ENCODE assay signal across 1 cellular context in the genomic region with DNA sequence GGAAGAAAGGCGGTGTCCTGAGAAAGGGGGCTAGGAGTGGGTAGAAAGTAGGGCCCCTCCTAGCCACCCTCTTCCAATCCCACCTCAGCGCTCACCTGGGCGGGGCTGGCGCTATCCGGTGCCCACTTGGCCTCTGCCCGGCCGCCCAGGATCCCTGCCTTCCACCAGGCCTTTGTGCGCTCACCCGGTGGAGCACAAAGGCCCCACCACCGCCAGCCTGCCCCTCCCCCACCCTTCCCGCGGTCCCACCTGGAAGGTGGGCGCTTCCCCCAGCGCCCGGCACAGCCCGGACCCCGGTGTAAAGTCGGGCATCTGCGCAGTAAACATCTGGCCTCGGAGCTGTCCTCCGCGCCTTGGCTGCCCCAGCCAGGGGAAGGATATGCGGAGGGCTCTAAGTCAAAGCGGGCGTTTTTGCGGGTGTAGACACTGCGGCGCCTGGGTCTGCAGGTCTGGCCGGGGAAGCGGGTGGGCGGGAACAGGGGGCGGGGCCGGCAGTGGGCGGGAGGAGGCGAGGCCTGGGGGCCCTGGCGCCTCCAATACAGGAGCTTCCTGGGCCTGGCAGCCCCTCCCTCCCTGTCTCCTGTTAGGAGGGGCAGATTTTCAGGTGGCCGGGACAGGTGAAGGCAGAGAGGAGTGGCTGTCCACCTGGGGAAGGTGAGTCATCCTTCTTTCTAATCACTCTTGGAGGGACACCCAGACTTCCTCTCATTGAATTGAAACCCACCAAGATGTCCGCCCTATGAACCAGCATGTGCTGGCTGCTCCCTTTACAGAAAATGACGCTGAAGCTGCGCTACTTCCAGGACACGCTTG.
A peak's percentile ranks its signal among the peaks of the same experiment; 100 is the strongest.
TF ChIP-seq lines count a peak whose summit lies in the region.

No MANE protein-coding gene starts in this region.

TF ChIP-seq in HepG2, 621 proteins besides CTCF, POLR2A, EP300 and RAD21 (continued from another document):
- TF ChIP-seq FUBP1 (CRISPR knock-in tag; IDR thresholded peaks at IDR 0.05; ENCODE audit: borderline replicate concordance) = no peak
- TF ChIP-seq SP5 (CRISPR knock-in tag; IDR thresholded peaks at IDR 0.05; ENCODE audit: borderline replicate concordance, low read depth) = no peak
- TF ChIP-seq ZNF232 (CRISPR knock-in tag; IDR thresholded peaks at IDR 0.05; ENCODE audit: borderline replicate concordance) = no peak
- no peak for TF ChIP-seq ZBTB21 (CRISPR knock-in tag; IDR thresholded peaks at IDR 0.05)
- no peak for TF ChIP-seq MATR3 (CRISPR knock-in tag; IDR thresholded peaks at IDR 0.05)
- TF ChIP-seq ZNF160 (CRISPR knock-in tag; IDR thresholded peaks at IDR 0.05) = no peak
- TF ChIP-seq, protein P1, sequence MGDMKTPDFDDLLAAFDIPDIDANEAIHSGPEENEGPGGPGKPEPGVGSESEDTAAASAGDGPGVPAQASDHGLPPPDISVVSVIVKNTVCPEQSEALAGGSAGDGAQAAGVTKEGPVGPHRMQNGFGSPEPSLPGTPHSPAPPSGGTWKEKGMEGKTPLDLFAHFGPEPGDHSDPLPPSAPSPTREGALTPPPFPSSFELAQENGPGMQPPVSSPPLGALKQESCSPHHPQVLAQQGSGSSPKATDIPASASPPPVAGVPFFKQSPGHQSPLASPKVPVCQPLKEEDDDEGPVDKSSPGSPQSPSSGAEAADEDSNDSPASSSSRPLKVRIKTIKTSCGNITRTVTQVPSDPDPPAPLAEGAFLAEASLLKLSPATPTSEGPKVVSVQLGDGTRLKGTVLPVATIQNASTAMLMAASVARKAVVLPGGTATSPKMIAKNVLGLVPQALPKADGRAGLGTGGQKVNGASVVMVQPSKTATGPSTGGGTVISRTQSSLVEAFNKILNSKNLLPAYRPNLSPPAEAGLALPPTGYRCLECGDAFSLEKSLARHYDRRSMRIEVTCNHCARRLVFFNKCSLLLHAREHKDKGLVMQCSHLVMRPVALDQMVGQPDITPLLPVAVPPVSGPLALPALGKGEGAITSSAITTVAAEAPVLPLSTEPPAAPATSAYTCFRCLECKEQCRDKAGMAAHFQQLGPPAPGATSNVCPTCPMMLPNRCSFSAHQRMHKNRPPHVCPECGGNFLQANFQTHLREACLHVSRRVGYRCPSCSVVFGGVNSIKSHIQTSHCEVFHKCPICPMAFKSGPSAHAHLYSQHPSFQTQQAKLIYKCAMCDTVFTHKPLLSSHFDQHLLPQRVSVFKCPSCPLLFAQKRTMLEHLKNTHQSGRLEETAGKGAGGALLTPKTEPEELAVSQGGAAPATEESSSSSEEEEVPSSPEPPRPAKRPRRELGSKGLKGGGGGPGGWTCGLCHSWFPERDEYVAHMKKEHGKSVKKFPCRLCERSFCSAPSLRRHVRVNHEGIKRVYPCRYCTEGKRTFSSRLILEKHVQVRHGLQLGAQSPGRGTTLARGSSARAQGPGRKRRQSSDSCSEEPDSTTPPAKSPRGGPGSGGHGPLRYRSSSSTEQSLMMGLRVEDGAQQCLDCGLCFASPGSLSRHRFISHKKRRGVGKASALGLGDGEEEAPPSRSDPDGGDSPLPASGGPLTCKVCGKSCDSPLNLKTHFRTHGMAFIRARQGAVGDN (CRISPR knock-in tag; IDR thresholded peaks at IDR 0.05) = peak; percentile 42; the same call in 1 of the 2 replicates
- TF ChIP-seq MAF1 (CRISPR knock-in tag; IDR thresholded peaks at IDR 0.05; ENCODE audit: borderline replicate concordance) = no peak
- TF ChIP-seq, protein P2, sequence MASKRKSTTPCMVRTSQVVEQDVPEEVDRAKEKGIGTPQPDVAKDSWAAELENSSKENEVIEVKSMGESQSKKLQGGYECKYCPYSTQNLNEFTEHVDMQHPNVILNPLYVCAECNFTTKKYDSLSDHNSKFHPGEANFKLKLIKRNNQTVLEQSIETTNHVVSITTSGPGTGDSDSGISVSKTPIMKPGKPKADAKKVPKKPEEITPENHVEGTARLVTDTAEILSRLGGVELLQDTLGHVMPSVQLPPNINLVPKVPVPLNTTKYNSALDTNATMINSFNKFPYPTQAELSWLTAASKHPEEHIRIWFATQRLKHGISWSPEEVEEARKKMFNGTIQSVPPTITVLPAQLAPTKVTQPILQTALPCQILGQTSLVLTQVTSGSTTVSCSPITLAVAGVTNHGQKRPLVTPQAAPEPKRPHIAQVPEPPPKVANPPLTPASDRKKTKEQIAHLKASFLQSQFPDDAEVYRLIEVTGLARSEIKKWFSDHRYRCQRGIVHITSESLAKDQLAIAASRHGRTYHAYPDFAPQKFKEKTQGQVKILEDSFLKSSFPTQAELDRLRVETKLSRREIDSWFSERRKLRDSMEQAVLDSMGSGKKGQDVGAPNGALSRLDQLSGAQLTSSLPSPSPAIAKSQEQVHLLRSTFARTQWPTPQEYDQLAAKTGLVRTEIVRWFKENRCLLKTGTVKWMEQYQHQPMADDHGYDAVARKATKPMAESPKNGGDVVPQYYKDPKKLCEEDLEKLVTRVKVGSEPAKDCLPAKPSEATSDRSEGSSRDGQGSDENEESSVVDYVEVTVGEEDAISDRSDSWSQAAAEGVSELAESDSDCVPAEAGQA (IDR thresholded peaks at IDR 0.05; ENCODE audit: low read depth) = no peak
- TF ChIP-seq, protein P2 (CRISPR knock-in tag; IDR thresholded peaks at IDR 0.05; ENCODE audit: borderline replicate concordance) = no peak
- TF ChIP-seq ZNF691 (CRISPR knock-in tag; IDR thresholded peaks at IDR 0.05; ENCODE audit: borderline replicate concordance, low read depth) = no peak
